Comparison of ENCODE assay signal across 8 cellular contexts in the genomic region with DNA sequence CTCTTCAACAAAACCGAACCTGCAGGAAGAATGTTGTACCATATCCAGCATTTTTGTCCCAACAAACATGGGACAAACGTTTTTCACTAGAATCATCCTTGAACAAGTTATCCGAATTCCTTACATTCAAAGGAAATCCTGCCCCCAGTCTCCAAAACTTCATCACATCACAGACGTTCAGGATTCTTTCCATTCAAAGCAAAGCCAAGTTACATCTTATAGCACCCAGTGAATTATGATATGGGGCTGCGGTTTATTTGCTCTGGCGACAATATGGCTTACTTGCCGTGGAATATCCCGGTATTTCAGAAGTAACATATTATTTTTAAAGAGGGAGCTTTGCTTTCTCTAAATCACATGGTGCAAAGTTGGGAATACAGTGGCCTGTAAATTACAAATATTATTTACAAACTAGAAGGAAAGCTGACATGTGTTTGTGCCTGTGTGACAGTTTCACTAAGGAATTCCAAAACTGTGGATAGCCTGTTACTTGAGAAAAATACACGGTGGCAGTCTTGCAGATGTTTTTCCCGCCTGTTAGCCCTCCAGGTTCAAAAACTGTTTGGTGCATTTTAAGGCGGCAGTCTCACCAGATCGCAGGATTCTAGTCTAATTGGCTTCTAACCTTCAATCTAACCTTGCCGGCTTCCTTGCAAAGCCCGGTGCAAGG. TPM values are rescaled to one million over a fixed set of nuclear protein-coding genes. Genes with fewer than 3 reads are reported as not detected.
DNase-seq lines count a peak whose midpoint lies in the region; ATAC-seq lines count a peak whose summit lies in the region.

No MANE protein-coding gene starts in this region.

- H3K27me3 Mint-ChIP-seq in activated CD8-positive, alpha-beta T cell treated with anti-CD3 and anti-CD28 coated beads, Interleukin-2, amount 10 ng/mL, durations not matched to agents 7 days and 5 days (ENCODE audit: low read depth) = no peaks in the 10 kb centered on the region

- peak; percentile 70 for DNase-seq in DMS79 treated with DMSO at 0.1 percent for 48 hours (lab: John Stamatoyannopoulos, UW)
- DNase-seq in DMS79 (lab: John Stamatoyannopoulos, UW) = no peak
- DNase-seq in activated CD8-positive, alpha-beta T cell treated with anti-CD3 and anti-CD28 coated beads, Interleukin-2, amount 10 ng/mL, durations not matched to agents 7 days and 5 days = no peak
- DNase-seq in mesenteric fat pad (ENCODE audit: low spot score) = no peak
- no peak for DNase-seq in LoVo (ENCODE audit: low spot score)
- DNase-seq in activated CD4-positive, alpha-beta T cell treated with anti-CD3 and anti-CD28 coated beads for 4 hours = no peak

- POLR2A ChIA-PET in activated CD8-positive, alpha-beta T cell treated with anti-CD3 and anti-CD28 coated beads, Interleukin-2, amount 10 ng/mL, durations not matched to agents 7 days and 5 days (lab: Charles Lee) = interaction anchor here (0.6 to 7.0 kb wide), 17 partner anchors 11 to 1067 kb away, joined by 3 to 211 read pairs (median 11); a partner anchor contains a TSS

- no peaks in the 10 kb centered on the region for H3K36me3 ChIP-seq in stomach smooth muscle (ENCODE audit: control insufficient read depth in 2 of 2, insufficient read depth in 2 of 2, low read length in 2 of 2)

- H3K9me3 Mint-ChIP-seq in activated CD8-positive, alpha-beta T cell treated with anti-CD3 and anti-CD28 coated beads, Interleukin-2, amount 10 ng/mL, durations not matched to agents 7 days and 5 days (ENCODE audit: insufficient read depth) = no peaks in the 10 kb centered on the region

- peaks cover 16% of the 10 kb centered on the region for H3K4me1 ChIP-seq in stomach smooth muscle (ENCODE audit: control insufficient read depth, insufficient read depth, low read length)

- H3K4me3 ChIP-seq in iPS-18c (ENCODE audit: insufficient read depth, low read depth, low read length) (peak overlapping the region; percentile 76; the same call in 1 of the 2 replicates), stomach smooth muscle (ENCODE audit: low read length in 2 of 2) (peak overlapping the region; percentile 83 to 95)

- H3K4me3 Mint-ChIP-seq in activated CD8-positive, alpha-beta T cell treated with anti-CD3 and anti-CD28 coated beads, Interleukin-2, amount 10 ng/mL, durations not matched to agents 7 days and 5 days = peak overlapping the region; percentile 90

- peaks cover 52% of the 10 kb centered on the region for H3K4me1 Mint-ChIP-seq in activated CD8-positive, alpha-beta T cell treated with anti-CD3 and anti-CD28 coated beads, Interleukin-2, amount 10 ng/mL, durations not matched to agents 7 days and 5 days (ENCODE audit: low read depth)

- CTCF ChIA-PET in activated CD8-positive, alpha-beta T cell treated with anti-CD3 and anti-CD28 coated beads, Interleukin-2, amount 10 ng/mL, durations not matched to agents 7 days and 5 days (lab: Charles Lee) = interaction anchor here (0.9 to 3.1 kb wide), 9 partner anchors 9 to 196 kb away, joined by 3 to 17 read pairs (median 5); no protein-coding TSS in a partner anchor

- H3K27me3 ChIP-seq in stomach smooth muscle (ENCODE audit: control insufficient read depth in 1 of 2, insufficient read depth in 2 of 2, low read length in 2 of 2) = no peaks in the 10 kb centered on the region

- H3K27ac ChIP-seq in stomach smooth muscle (ENCODE audit: low read length) = peak overlapping the region; percentile 97

- H3K9ac ChIP-seq in stomach smooth muscle (ENCODE audit: low read length in 2 of 2) = peak overlapping the region; percentile 97

- H3K27ac Mint-ChIP-seq in activated CD8-positive, alpha-beta T cell treated with anti-CD3 and anti-CD28 coated beads, Interleukin-2, amount 10 ng/mL, durations not matched to agents 7 days and 5 days = peak overlapping the region; percentile 87

- H3K36me3 Mint-ChIP-seq in activated CD8-positive, alpha-beta T cell treated with anti-CD3 and anti-CD28 coated beads, Interleukin-2, amount 10 ng/mL, durations not matched to agents 7 days and 5 days (ENCODE audit: low read depth) = peaks cover 71% of the 10 kb centered on the region

- no peak for ATAC-seq in activated CD8-positive, alpha-beta T cell treated with anti-CD3 and anti-CD28 coated beads, Interleukin-2, amount 10 ng/mL, durations not matched to agents 7 days and 5 days

- H3K9me3 ChIP-seq in iPS-18c (ENCODE audit: control insufficient read depth, insufficient read depth, low read length) = no peaks in the 10 kb centered on the region
- H3K9me3 ChIP-seq in stomach smooth muscle (ENCODE audit: control insufficient read depth in 2 of 2, low read length in 2 of 2) = no peaks in the 10 kb centered on the region

RNA-seq across cellular contexts. Expression of a gene that starts 0.8 kb away (rescaled TPM):
- total RNA-seq in activated CD8-positive, alpha-beta T cell treated with anti-CD3 and anti-CD28 coated beads, Interleukin-2, amount 10 ng/mL, durations not matched to agents 7 days and 5 days = 100 to 1,000 TPM; 469 to 504 TPM
- total RNA-seq in mesenteric fat pad = 284 TPM
